In the genomic region with DNA sequence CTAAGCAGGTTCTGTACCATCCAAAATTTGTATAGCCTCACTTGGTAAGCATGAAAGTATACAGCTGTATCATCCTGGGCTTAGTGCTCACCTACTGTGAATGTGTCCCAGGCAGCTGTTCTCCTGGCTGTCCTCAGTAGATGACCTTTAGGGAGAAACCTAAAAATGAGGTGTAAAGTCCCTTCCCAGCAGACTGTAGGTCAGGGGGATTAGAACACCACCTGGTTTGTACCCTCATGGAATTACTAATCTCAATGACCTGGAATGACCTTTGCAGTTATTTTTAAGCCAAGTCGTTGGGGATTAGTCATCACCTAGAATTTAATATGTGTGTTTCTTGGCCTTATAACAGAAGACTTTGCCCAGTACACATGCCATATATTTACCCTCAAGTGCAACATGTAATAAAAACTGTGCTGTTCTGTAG, we compare ENCODE assay signal across 1 cellular context.
TF ChIP-seq lines count a peak whose summit lies in the region.

No MANE protein-coding gene starts in this region.

TF ChIP-seq in HEK293, 187 proteins besides CTCF, POLR2A, EP300 and RAD21 (continued from another document):
- peak; percentile 36; the same call in 1 of the 2 replicates for TF ChIP-seq ZNF398 (tag by site-specific recombination; IDR thresholded peaks at IDR 0.05)
- no peak for TF ChIP-seq ZNF24 (tag by site-specific recombination; IDR thresholded peaks at IDR 0.05)
- peak; percentile 72 for TF ChIP-seq ZNF629 (tag by site-specific recombination; IDR thresholded peaks at IDR 0.05)
- TF ChIP-seq, protein P1, sequence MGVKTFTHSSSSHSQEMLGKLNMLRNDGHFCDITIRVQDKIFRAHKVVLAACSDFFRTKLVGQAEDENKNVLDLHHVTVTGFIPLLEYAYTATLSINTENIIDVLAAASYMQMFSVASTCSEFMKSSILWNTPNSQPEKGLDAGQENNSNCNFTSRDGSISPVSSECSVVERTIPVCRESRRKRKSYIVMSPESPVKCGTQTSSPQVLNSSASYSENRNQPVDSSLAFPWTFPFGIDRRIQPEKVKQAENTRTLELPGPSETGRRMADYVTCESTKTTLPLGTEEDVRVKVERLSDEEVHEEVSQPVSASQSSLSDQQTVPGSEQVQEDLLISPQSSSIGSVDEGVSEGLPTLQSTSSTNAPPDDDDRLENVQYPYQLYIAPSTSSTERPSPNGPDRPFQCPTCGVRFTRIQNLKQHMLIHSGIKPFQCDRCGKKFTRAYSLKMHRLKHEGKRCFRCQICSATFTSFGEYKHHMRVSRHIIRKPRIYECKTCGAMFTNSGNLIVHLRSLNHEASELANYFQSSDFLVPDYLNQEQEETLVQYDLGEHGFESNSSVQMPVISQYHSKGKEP (tag by site-specific recombination; IDR thresholded peaks at IDR 0.05), result no peak
- peak; percentile 96 for TF ChIP-seq FEZF1 (tag by site-specific recombination; IDR thresholded peaks at IDR 0.05)
- TF ChIP-seq ZEB2 (tag by site-specific recombination; IDR thresholded peaks at IDR 0.05), result 0 out of 2 replicates have a peak, but pooled peaks have one; percentile 29
- no peak for TF ChIP-seq ELK4 (IDR thresholded peaks at IDR 0.05; ENCODE audit: borderline replicate concordance, low read depth, low read length)
- TF ChIP-seq ZNF843 (tag by site-specific recombination; IDR thresholded peaks at IDR 0.05), result peak; percentile 82
- no peak for TF ChIP-seq SCRT2 (tag by site-specific recombination; IDR thresholded peaks at IDR 0.05)
- TF ChIP-seq HIC1 (tag by site-specific recombination; IDR thresholded peaks at IDR 0.05), result peak; percentile 45; the same call in 1 of the 2 replicates
- TF ChIP-seq ZBTB21 (tag by site-specific recombination; IDR thresholded peaks at IDR 0.05), result peak; percentile 49; the same call in 1 of the 2 replicates
